1 cellular context compared by ENCODE assay signal in genomic region chr6:96851858-96852257, GRCh38.
TF ChIP-seq lines count a peak whose summit lies in the region.

No MANE protein-coding gene starts in this region.

TF ChIP-seq in HepG2, 621 proteins besides CTCF, POLR2A, EP300 and RAD21:
- TF ChIP-seq SRF (IDR thresholded peaks at IDR 0.05; ENCODE audit: low read depth, low read length) (no peak), GLMP (CRISPR knock-in tag; IDR thresholded peaks at IDR 0.05; ENCODE audit: borderline replicate concordance) (no peak), EHMT2 (IDR thresholded peaks at IDR 0.05; ENCODE audit: borderline replicate concordance, low read depth, low read length) (no peak), MATR3 (CRISPR knock-in tag; IDR thresholded peaks at IDR 0.05) (no peak), ZNF570 (CRISPR knock-in tag; IDR thresholded peaks at IDR 0.05; ENCODE audit: borderline replicate concordance) (no peak), KAT8 (CRISPR knock-in tag; IDR thresholded peaks at IDR 0.05) (no peak), ZNF3 (CRISPR knock-in tag; IDR thresholded peaks at IDR 0.05) (no peak), GFI1 (CRISPR knock-in tag; IDR thresholded peaks at IDR 0.05; ENCODE audit: borderline replicate concordance) (no peak), ZNF282 (IDR thresholded peaks at IDR 0.05; ENCODE audit: partially characterized antibody) (no peak), PITX1 (CRISPR knock-in tag; IDR thresholded peaks at IDR 0.05) (no peak), YY1 (IDR thresholded peaks at IDR 0.05; ENCODE audit: insufficient read depth, insufficient replicate concordance, low read depth, low read length) (no peak), ZNF550 (CRISPR knock-in tag; IDR thresholded peaks at IDR 0.05; ENCODE audit: borderline replicate concordance) (no peak), ZBTB44 (CRISPR knock-in tag; IDR thresholded peaks at IDR 0.05) (no peak), ZNF598 (CRISPR knock-in tag; IDR thresholded peaks at IDR 0.05; ENCODE audit: borderline replicate concordance) (no peak), MEIS2 (CRISPR knock-in tag; IDR thresholded peaks at IDR 0.05) (no peak)
- TF ChIP-seq, protein P1, sequence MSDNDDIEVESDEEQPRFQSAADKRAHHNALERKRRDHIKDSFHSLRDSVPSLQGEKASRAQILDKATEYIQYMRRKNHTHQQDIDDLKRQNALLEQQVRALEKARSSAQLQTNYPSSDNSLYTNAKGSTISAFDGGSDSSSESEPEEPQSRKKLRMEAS (IDR thresholded peaks at IDR 0.05) = no peak
- TF ChIP-seq, protein P2, sequence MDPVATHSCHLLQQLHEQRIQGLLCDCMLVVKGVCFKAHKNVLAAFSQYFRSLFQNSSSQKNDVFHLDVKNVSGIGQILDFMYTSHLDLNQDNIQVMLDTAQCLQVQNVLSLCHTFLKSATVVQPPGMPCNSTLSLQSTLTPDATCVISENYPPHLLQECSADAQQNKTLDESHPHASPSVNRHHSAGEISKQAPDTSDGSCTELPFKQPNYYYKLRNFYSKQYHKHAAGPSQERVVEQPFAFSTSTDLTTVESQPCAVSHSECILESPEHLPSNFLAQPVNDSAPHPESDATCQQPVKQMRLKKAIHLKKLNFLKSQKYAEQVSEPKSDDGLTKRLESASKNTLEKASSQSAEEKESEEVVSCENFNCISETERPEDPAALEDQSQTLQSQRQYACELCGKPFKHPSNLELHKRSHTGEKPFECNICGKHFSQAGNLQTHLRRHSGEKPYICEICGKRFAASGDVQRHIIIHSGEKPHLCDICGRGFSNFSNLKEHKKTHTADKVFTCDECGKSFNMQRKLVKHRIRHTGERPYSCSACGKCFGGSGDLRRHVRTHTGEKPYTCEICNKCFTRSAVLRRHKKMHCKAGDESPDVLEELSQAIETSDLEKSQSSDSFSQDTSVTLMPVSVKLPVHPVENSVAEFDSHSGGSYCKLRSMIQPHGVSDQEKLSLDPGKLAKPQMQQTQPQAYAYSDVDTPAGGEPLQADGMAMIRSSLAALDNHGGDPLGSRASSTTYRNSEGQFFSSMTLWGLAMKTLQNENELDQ (CRISPR knock-in tag; IDR thresholded peaks at IDR 0.05; ENCODE audit: borderline replicate concordance) = no peak
- TF ChIP-seq, protein P3, sequence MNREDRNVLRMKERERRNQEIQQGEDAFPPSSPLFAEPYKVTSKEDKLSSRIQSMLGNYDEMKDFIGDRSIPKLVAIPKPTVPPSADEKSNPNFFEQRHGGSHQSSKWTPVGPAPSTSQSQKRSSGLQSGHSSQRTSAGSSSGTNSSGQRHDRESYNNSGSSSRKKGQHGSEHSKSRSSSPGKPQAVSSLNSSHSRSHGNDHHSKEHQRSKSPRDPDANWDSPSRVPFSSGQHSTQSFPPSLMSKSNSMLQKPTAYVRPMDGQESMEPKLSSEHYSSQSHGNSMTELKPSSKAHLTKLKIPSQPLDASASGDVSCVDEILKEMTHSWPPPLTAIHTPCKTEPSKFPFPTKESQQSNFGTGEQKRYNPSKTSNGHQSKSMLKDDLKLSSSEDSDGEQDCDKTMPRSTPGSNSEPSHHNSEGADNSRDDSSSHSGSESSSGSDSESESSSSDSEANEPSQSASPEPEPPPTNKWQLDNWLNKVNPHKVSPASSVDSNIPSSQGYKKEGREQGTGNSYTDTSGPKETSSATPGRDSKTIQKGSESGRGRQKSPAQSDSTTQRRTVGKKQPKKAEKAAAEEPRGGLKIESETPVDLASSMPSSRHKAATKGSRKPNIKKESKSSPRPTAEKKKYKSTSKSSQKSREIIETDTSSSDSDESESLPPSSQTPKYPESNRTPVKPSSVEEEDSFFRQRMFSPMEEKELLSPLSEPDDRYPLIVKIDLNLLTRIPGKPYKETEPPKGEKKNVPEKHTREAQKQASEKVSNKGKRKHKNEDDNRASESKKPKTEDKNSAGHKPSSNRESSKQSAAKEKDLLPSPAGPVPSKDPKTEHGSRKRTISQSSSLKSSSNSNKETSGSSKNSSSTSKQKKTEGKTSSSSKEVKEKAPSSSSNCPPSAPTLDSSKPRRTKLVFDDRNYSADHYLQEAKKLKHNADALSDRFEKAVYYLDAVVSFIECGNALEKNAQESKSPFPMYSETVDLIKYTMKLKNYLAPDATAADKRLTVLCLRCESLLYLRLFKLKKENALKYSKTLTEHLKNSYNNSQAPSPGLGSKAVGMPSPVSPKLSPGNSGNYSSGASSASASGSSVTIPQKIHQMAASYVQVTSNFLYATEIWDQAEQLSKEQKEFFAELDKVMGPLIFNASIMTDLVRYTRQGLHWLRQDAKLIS (CRISPR knock-in tag; IDR thresholded peaks at IDR 0.05) = no peak
